In genomic region chr9:111952559-111952958, GRCh38 we compare ENCODE assay signal across 16 cellular contexts. TPM values are rescaled to one million over a fixed set of nuclear protein-coding genes. Genes with fewer than 3 reads are reported as not detected.
DNase-seq lines count a peak whose midpoint lies in the region; ATAC-seq and TF ChIP-seq lines count a peak whose summit lies in the region.
"Had no signal": no experiment of that assay in that cellular context is flagged by ENCODE, and none has a peak within 500 bp of the region (broad histone marks: within the 10 kb centered on the region; RNA-seq: fewer than 3 reads in every experiment).

No MANE protein-coding gene starts in this region.

- intact Hi-C loops in mammary epithelial cell (cut with micrococcal nuclease) = no loop called here

- H3K36me3 ChIP-seq in mammary epithelial cell (ENCODE audit: insufficient read depth, low read length) = no peaks in the 10 kb centered on the region
- H3K36me3 ChIP-seq in kidney epithelial cell (ENCODE audit: control insufficient read depth, insufficient read depth, low read length) = no peaks in the 10 kb centered on the region
- H3K36me3 ChIP-seq: BE2C, ovary, SJSA1 had no signal

- 0% methylated on average over 1 of the region's 3 CpGs for WGBS in mammary epithelial cell (ENCODE audit: low coverage, missing lambda C conversion rate)

- DNase-seq in AG10803 (ENCODE audit: low read depth) (peak; percentile 92), M059J (ENCODE audit: low read depth) (peak; percentile 95), mammary epithelial cell (peak; percentile 93), kidney epithelial cell (ENCODE audit: low read depth) (peak; percentile 97), NCI-H2081 (lab: John Stamatoyannopoulos, UW) (no peak), NCI-H2107 treated with DMSO at 0.1 percent for 48 hours (lab: John Stamatoyannopoulos, UW; ENCODE audit: unreplicated experiment) (no peak)
- no peak for DNase-seq in effector CD8-positive, alpha-beta T cell (lab: John Stamatoyannopoulos, UW)
- DNase-seq: activated CD4-positive, alpha-beta memory T cell treated with anti-CD3 and anti-CD28 coated beads, Interleukin-2, amount 10 ng/mL, durations not matched to agents 7 days and 5 days; amniotic stem cell; BE2C; DMS53; MV-4-11; NCI-H2171 treated with DMSO at 0.1 percent for 48 hours; ovary had no signal

- no TSS peak for BruUV-seq in mammary epithelial cell (replicated peaks; lab: Mats Ljungman, UMichigan)

- CTCF ChIA-PET in mammary epithelial cell (lab: Charles Lee; ENCODE audit: low non-redundant PET) = interaction anchor here (0.6 kb wide), 1 partner anchor 29 kb away, joined by 3 read pairs; no protein-coding TSS in a partner anchor

- H2AFZ ChIP-seq in mammary epithelial cell (ENCODE audit: low read depth, low read length) = no peak overlapping the region

- ATAC-seq in HG03460 (IDR thresholded peaks at IDR 0.05; ENCODE audit: unreplicated experiment) = no peak

- no peaks in the 10 kb centered on the region for H4K20me1 ChIP-seq in mammary epithelial cell (ENCODE audit: insufficient read depth, low read length)

- dilution Hi-C loops in mammary epithelial cell (cut with HindIII; ENCODE audit: low sequenced_read_pairs) = no loop called here

- peak overlapping the region; percentile 43 for H3K27ac ChIP-seq in mammary epithelial cell (ENCODE audit: insufficient read depth, low read depth, low read length)
- H3K27ac ChIP-seq: ovary, SJSA1 had no signal

- H3K4me3 ChIP-seq in AG10803 (ENCODE audit: low read length) (no peak overlapping the region), mammary epithelial cell (replicated peaks in 1 of 3; ENCODE audit: insufficient read depth in 1 of 3, low read depth in 2 of 3, low read length in 3 of 3) (no peak overlapping the region), kidney epithelial cell (ENCODE audit: low read depth, low read length) (no peak overlapping the region)
- H3K4me3 ChIP-seq: ovary, SJSA1 had no signal

- in situ Hi-C loops in mammary epithelial cell (cut with MboI; ENCODE audit: low sequenced_read_pairs in 2 of 2) = loop anchor here in 1 of 2 donors (25.0 kb wide), 1 partner anchor 110 kb away; no protein-coding TSS in a partner anchor

- no peak overlapping the region for H3K4me2 ChIP-seq in mammary epithelial cell (ENCODE audit: insufficient read depth, low read depth, low read length)

- H3K9ac ChIP-seq in mammary epithelial cell (ENCODE audit: insufficient read depth, low read length) = no peak overlapping the region

- peaks cover 14% of the 10 kb centered on the region for H3K4me1 ChIP-seq in mammary epithelial cell (ENCODE audit: insufficient read depth, low read length)
- H3K4me1 ChIP-seq: BE2C had no signal

- H3K9me3 ChIP-seq in mammary epithelial cell (replicated peaks; ENCODE audit: insufficient read depth, low read length) = no peaks in the 10 kb centered on the region
- H3K9me3 ChIP-seq: BE2C, ovary, SJSA1 had no signal

- H3K27me3 ChIP-seq in mammary epithelial cell (ENCODE audit: insufficient read depth, low read length) (no peaks in the 10 kb centered on the region), kidney epithelial cell (ENCODE audit: control insufficient read depth, insufficient read depth, low read length) (no peaks in the 10 kb centered on the region)
- H3K27me3 ChIP-seq: BE2C, ovary, SJSA1 had no signal

- no peak for TF ChIP-seq CTCF in AG10803 (conservative IDR thresholded peaks at IDR 0.05; ENCODE audit: low read length)
- TF ChIP-seq CTCF in mammary epithelial cell (conservative IDR thresholded peaks at IDR 0.05 in 1 of 2, IDR thresholded peaks at IDR 0.05 in 1 of 2; ENCODE audit: extremely low read depth in 1 of 2, insufficient read depth in 1 of 2, low read depth in 1 of 2, low read length in 2 of 2) = no peak
- TF ChIP-seq CTCF in kidney epithelial cell (IDR thresholded peaks at IDR 0.05; ENCODE audit: insufficient read depth, low read length, poor library complexity, severe bottlenecking) = no peak

- no peaks in the 10 kb centered on the region for H3K79me2 ChIP-seq in mammary epithelial cell (ENCODE audit: insufficient read depth, low read length)

RNA-seq across cellular contexts. Expression of gene UGCG, which starts 55.9 kb away (rescaled TPM):
- 74.1 and 99.2 TPM in 2 replicates for total RNA-seq in M059J (2014; rRNA removed; shearing (Covaris generic))
- total RNA-seq in mammary epithelial cell (10 to 100 TPM; 44.8 to 51.2 TPM), kidney epithelial cell (158 and 172 TPM in 2 replicates)
- 21.6 TPM for polyA plus RNA-seq in mammary epithelial cell
- polyA minus RNA-seq in mammary epithelial cell = 21.4 TPM

Comparison
In these comparisons a context has a peak if more than half of its experiments do, and no peak if none do; other contexts are left out.
1. DNase-seq: peak in AG10803 (single experiment), M059J (single experiment), mammary epithelial cell (single experiment) and kidney epithelial cell (single experiment); none in effector CD8-positive, alpha-beta T cell (single experiment), NCI-H2081 (0 of 2) and NCI-H2107 treated with DMSO at 0.1 percent for 48 hours (single experiment).